Comparison of ENCODE assay signal across 16 cellular contexts in genomic region chr7:99030145-99030856, GRCh38.
A peak's percentile ranks its signal among the peaks of the same experiment; 100 is the strongest.
DNase-seq lines count a peak whose midpoint lies in the region; ATAC-seq and TF ChIP-seq lines count a peak whose summit lies in the region.
"Had no signal": no experiment of that assay in that cellular context is flagged by ENCODE, and none has a peak within 500 bp of the region (broad histone marks: within the 10 kb centered on the region; RNA-seq: fewer than 3 reads in every experiment).

No MANE protein-coding gene starts in this region.

- H3K9me3 ChIP-seq in PC-3 (ENCODE audit: low read length) (no peaks in the 10 kb centered on the region), lower lobe of right lung (peaks cover 3% of the 10 kb centered on the region)

- DNase-seq in PC-3 = peak; percentile 7
- no peak for DNase-seq in caudate nucleus (lab: John Stamatoyannopoulos, UW)
- no peak for DNase-seq in lower lobe of right lung
- no peak for DNase-seq in cerebellar cortex (ENCODE audit: low spot score)
- DNase-seq in SHP77 treated with DMSO at 0.1 percent for 48 hours (lab: John Stamatoyannopoulos, UW) = no peak
- DNase-seq: activated effector memory CD4-positive, alpha-beta T cell treated with anti-CD3 and anti-CD28 coated beads, Interleukin-2, amount 50 U/mL, for 16 hours; CD8-positive, alpha-beta T cell; mesenchymal stem cell; NCI-H1417 treated with DMSO at 0.1 percent for 48 hours; NCI-H446 treated with DMSO at 0.1 percent for 48 hours; PC-9; stimulated activated CD4-positive, alpha-beta T cell treated with anti-CD3 and anti-CD28 coated beads, Interleukin-4, amount 100 ng/mL, for 24 hours; stimulated activated naive CD4-positive, alpha-beta T cell had no signal

- H3K27ac ChIP-seq in PC-3 (ENCODE audit: low read length) = peak overlapping the region; percentile 38
- peak overlapping the region; percentile 75 for H3K27ac ChIP-seq in caudate nucleus (ENCODE audit: low read depth, low read length)
- H3K27ac ChIP-seq in lower lobe of right lung = peak overlapping the region; percentile 33
- peak overlapping the region; percentile 58 for H3K27ac ChIP-seq in temporal lobe (ENCODE audit: low read depth, low read length)
- H3K27ac ChIP-seq: PC-9 had no signal

- no peak overlapping the region for H3K4me2 ChIP-seq in PC-3 (ENCODE audit: low read length)
- H3K4me2 ChIP-seq: PC-9 had no signal

- ATAC-seq in PC-3 (peak; percentile 63), lower lobe of right lung (no peak), GM21526 (IDR thresholded peaks at IDR 0.05; ENCODE audit: low FRiP score, unreplicated experiment) (no peak), GM18520 (IDR thresholded peaks at IDR 0.05; ENCODE audit: unreplicated experiment) (no peak)
- ATAC-seq: CD8-positive, alpha-beta T cell had no signal

- no peaks in the 10 kb centered on the region for H3K9me2 ChIP-seq in PC-3 (replicated peaks; ENCODE audit: low read length)

- no peak overlapping the region for H3K4me3 ChIP-seq in PC-3 (ENCODE audit: low read length)
- no peak overlapping the region for H3K4me3 ChIP-seq in lower lobe of right lung
- H3K4me3 ChIP-seq: PC-9 had no signal

- POLR2A ChIA-PET in PC-3 (lab: Charles Lee; ENCODE audit: unreplicated experiment) = no interaction called here

- H3K27me3 ChIP-seq in PC-3 (ENCODE audit: low read length) (no peaks in the 10 kb centered on the region), lower lobe of right lung (ENCODE audit: low read depth) (no peaks in the 10 kb centered on the region)

- H4K20me1 ChIP-seq in PC-3 (ENCODE audit: low read length) = no peaks in the 10 kb centered on the region

- H3K9ac ChIP-seq in PC-3 (ENCODE audit: low read length) = no peak overlapping the region; the same call in 1 of the 2 replicates

- no peak overlapping the region for H2AFZ ChIP-seq in PC-3 (ENCODE audit: low read length)
- H2AFZ ChIP-seq: PC-9 had no signal

- H3K36me3 ChIP-seq in PC-3 (ENCODE audit: low read depth, low read length) (peaks cover 60% of the 10 kb centered on the region), lower lobe of right lung (peaks cover 78% of the 10 kb centered on the region)

- intact Hi-C loops in PC-3 (cut with micrococcal nuclease) (no loop called here), lower lobe of right lung (cut with DNase I) (no loop called here)

- no TSS peak for BruUV-seq in PC-3 (replicated peaks; lab: Mats Ljungman, UMichigan)

- no peak for TF ChIP-seq CTCF in PC-3 (conservative IDR thresholded peaks at IDR 0.05; ENCODE audit: low read depth, low read length)
- no peak for TF ChIP-seq CTCF in lower lobe of right lung (IDR thresholded peaks at IDR 0.05)

- H3K4me1 ChIP-seq in PC-3 (ENCODE audit: insufficient read depth, low read length) (peaks cover 10% of the 10 kb centered on the region), lower lobe of right lung (no peaks in the 10 kb centered on the region)

- H3K79me2 ChIP-seq in PC-3 (ENCODE audit: low read length) = no peaks in the 10 kb centered on the region

- CTCF ChIA-PET in PC-3 (lab: Charles Lee) = interaction anchor here (0.6 kb wide), 1 partner anchor 64 kb away, joined by 4 read pairs; no protein-coding TSS in a partner anchor

- H3F3A ChIP-seq in PC-3 (ENCODE audit: low read length, unreplicated experiment) = no peaks in the 10 kb centered on the region
